13 cellular contexts compared by ENCODE assay signal in the genomic region with DNA sequence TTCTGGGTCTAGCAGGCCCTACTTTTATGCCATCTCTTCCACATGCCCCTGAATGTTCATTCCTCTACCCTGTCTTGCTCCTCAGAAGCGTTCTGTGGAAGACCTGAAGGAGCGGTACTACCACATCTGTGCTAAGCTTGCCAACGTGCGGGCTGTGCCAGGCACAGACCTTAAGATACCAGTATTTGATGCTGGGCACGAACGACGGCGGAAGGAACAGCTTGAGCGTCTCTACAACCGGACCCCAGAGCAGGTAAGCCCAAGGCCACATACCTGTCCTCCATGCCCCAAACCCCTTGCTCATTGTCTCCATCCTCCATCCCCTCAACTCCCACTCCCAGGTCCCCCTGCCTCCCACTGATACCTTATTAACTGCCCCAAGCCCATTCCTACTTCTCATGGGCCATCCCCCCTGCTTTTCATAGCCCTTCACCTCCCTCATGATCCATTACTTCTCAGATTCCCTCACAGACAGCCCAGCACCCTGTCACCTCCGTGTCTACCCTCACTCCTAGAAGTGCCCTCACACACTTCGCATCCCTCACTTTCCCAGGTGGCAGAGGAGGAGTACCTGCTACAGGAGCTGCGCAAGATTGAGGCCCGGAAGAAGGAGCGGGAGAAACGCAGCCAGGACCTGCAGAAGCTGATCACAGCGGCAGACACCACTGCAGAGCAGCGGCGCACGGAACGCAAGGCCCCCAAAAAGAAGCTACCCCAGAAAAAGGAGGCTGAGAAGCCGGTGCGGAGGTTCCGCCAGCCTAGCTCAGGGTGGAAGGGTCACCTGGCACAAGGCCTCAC.
"Had no signal": no experiment of that assay in that cellular context is flagged by ENCODE, and none has a peak within 500 bp of the region (broad histone marks: within the 10 kb centered on the region; RNA-seq: fewer than 3 reads in every experiment).

No MANE protein-coding gene starts in this region.

- H3K27me3 Mint-ChIP-seq: activated B cell treated with CpG ODN at 0.5 μM for 24 hours; activated CD4-positive, alpha-beta T cell treated with anti-CD3 and anti-CD28 coated beads, Interleukin-2, amount 10 ng/mL, durations not matched to agents 24 days and 14 days; activated T-helper 17 cell treated with anti-CD3 and anti-CD28 coated beads, Interleukin-2, amount 50 U/mL, for 72 hours had no signal

- H3K4me3 ChIP-seq: colonic mucosa, sigmoid colon, uterus had no signal

- H3K9me3 ChIP-seq: colonic mucosa, sigmoid colon, uterus had no signal

- H3K4me1 ChIP-seq: foreskin keratinocyte, uterus had no signal

- H3K4me3 Mint-ChIP-seq: activated B cell treated with CpG ODN at 0.5 μM for 24 hours; activated CD4-positive, alpha-beta T cell treated with anti-CD3 and anti-CD28 coated beads, Interleukin-2, amount 10 ng/mL, durations not matched to agents 24 days and 14 days; activated T-helper 17 cell treated with anti-CD3 and anti-CD28 coated beads, Interleukin-2, amount 50 U/mL, for 72 hours had no signal

- H3K27ac Mint-ChIP-seq: activated B cell treated with CpG ODN at 0.5 μM for 24 hours; activated CD4-positive, alpha-beta T cell treated with anti-CD3 and anti-CD28 coated beads, Interleukin-2, amount 10 ng/mL, durations not matched to agents 24 days and 14 days; activated T-helper 17 cell treated with anti-CD3 and anti-CD28 coated beads, Interleukin-2, amount 50 U/mL, for 72 hours had no signal

- H3K36me3 ChIP-seq: uterus had no signal

- DNase-seq: activated B cell treated with CpG ODN at 0.5 μM for 24 hours; activated CD4-positive, alpha-beta T cell treated with anti-CD3 and anti-CD28 coated beads, Interleukin-2, amount 10 ng/mL, durations not matched to agents 24 days and 14 days; activated naive CD4-positive, alpha-beta T cell treated with anti-CD3 and anti-CD28 coated beads, Interleukin-2, amount 50 U/mL, for 16 hours; activated T-cell treated with anti-CD3 and anti-CD28 coated beads for 4 hours; colonic mucosa; effector CD4-positive, alpha-beta T cell; foreskin keratinocyte; sigmoid colon; stimulated activated CD4-positive, alpha-beta T cell treated with anti-CD3 and anti-CD28 coated beads, Interleukin-1b, Interleukin-23, amount 100 ng/mL, for 48 hours; T-helper 2 cell; uterus had no signal

- H3K9me3 Mint-ChIP-seq: activated B cell treated with CpG ODN at 0.5 μM for 24 hours; activated CD4-positive, alpha-beta T cell treated with anti-CD3 and anti-CD28 coated beads, Interleukin-2, amount 10 ng/mL, durations not matched to agents 24 days and 14 days; activated T-helper 17 cell treated with anti-CD3 and anti-CD28 coated beads, Interleukin-2, amount 50 U/mL, for 72 hours; nephron had no signal

- H3K27ac ChIP-seq: colonic mucosa, foreskin keratinocyte, uterus had no signal

- H3K27me3 ChIP-seq: colonic mucosa, foreskin keratinocyte, sigmoid colon, uterus had no signal
